ENCODE assay signal across 8 cellular contexts in the genomic region with DNA sequence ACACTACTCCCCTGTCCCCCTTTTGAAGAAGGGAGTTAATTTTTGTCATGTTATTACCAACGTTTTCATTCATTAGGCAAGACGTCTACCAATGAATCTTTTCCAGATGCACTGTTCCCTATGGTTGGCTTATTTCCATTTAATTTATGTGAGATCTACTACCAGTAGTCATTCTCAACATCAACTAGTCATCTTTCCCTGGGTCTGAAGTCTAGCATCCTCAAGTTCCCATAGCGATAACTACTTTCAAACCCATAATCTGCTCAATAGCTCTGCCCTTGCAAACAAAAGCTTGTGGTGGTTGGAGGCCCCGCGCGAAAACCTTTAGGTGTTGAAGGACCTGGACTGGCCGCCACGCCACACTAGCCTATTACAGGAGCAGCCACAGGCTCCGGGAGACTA. TPM values are rescaled to one million over a fixed set of nuclear protein-coding genes. Genes with fewer than 3 reads are reported as not detected.
DNase-seq lines count a peak whose midpoint lies in the region; ATAC-seq, FAIRE-seq and TF ChIP-seq lines count a peak whose summit lies in the region.

No MANE protein-coding gene starts in this region.

- H3K9me3 Mint-ChIP-seq in effector memory CD8-positive, alpha-beta T cell, result no peaks in the 10 kb centered on the region
- no peaks in the 10 kb centered on the region for H3K9me3 Mint-ChIP-seq in nephron

- peak overlapping the region; percentile 77 to 80 for H3K27ac Mint-ChIP-seq in effector memory CD8-positive, alpha-beta T cell
- peak overlapping the region; percentile 65 to 93 (median 72) for H3K27ac Mint-ChIP-seq in nephron

- ATAC-seq in Panc1 (no peak), omental fat pad (ENCODE audit: low FRiP score) (no peak), HG02885 (IDR thresholded peaks at IDR 0.05; ENCODE audit: poor library complexity, unreplicated experiment) (no peak)
- no peak for ATAC-seq in effector memory CD8-positive, alpha-beta T cell (replicated peaks)

- FAIRE-seq in GM19239 (lab: Jason Lieb, UNC), result peak; percentile 66

- CTCF ChIA-PET in Panc1 (lab: Charles Lee), result interaction anchor here (0.8 kb wide), 1 partner anchor 11 kb away, joined by 3 read pairs; no protein-coding TSS in a partner anchor

- peaks cover 4% of the 10 kb centered on the region; the same call in 1 of the 2 replicates for H3K36me3 ChIP-seq in Panc1 (ENCODE audit: control insufficient read depth, insufficient read depth, low read length)

- H3K9me3 ChIP-seq in Panc1 (ENCODE audit: control insufficient read depth, insufficient read depth, low read depth, low read length), result no peaks in the 10 kb centered on the region

- DNase-seq in AG10803 (ENCODE audit: low read depth) (peak; percentile 49), GM19239 (ENCODE audit: insufficient read length, low spot score) (no peak), Panc1 (ENCODE audit: low read depth, low spot score) (no peak), omental fat pad (ENCODE audit: low spot score) (no peak)
- DNase-seq in effector memory CD8-positive, alpha-beta T cell, result no peak
- DNase-seq in NK-92 treated with Interleukin-12 subunit alpha and Interleukin-12 subunit beta, amount 100 ng/mL, for 24 hours (lab: John Stamatoyannopoulos, UW), result no peak

- POLR2A ChIA-PET in Panc1 (lab: Charles Lee), result interaction anchor here (0.7 kb wide), 1 partner anchor 24 kb away, joined by 3 read pairs; no protein-coding TSS in a partner anchor

- H3K4me3 ChIP-seq in AG10803 (ENCODE audit: low read length) (peak overlapping the region; percentile 78), Panc1 (ENCODE audit: low read depth in 2 of 2, low read length in 2 of 2) (peak overlapping the region; percentile 84 to 88)

- peaks cover 22 to 29% of the 10 kb centered on the region in 2 donors for H3K4me1 Mint-ChIP-seq in effector memory CD8-positive, alpha-beta T cell (ENCODE audit: low read depth in 2 of 2)
- H3K4me1 Mint-ChIP-seq in nephron, result peaks cover 26% of the 10 kb centered on the region

- no TSS peak for BruUV-seq in Panc1 (replicated peaks; lab: Mats Ljungman, UMichigan)

- in situ Hi-C loops in Panc1 (cut with HindIII; ENCODE audit: low pct_unique_long_range_greater_than_20kb, low sequenced_read_pairs), result no loop called here

- no peaks in the 10 kb centered on the region for H3K27me3 ChIP-seq in Panc1 (ENCODE audit: control insufficient read depth, insufficient read depth, low read length)

- no peaks in the 10 kb centered on the region for H3K27me3 Mint-ChIP-seq in effector memory CD8-positive, alpha-beta T cell
- no peaks in the 10 kb centered on the region for H3K27me3 Mint-ChIP-seq in nephron (ENCODE audit: low read depth)

- TF ChIP-seq CTCF in AG10803 (conservative IDR thresholded peaks at IDR 0.05; ENCODE audit: low read length) (no peak), Panc1 (IDR thresholded peaks at IDR 0.05) (no peak), nephron (IDR thresholded peaks at IDR 0.05; ENCODE audit: unreplicated experiment in 3 of 3) (no peak), omental fat pad (IDR thresholded peaks at IDR 0.05) (no peak)

- peaks cover 19% of the 10 kb centered on the region for H3K36me3 Mint-ChIP-seq in effector memory CD8-positive, alpha-beta T cell (ENCODE audit: insufficient read depth)
- peaks cover 4% of the 10 kb centered on the region for H3K36me3 Mint-ChIP-seq in nephron (ENCODE audit: low read depth)

- intact Hi-C loops in Panc1 (cut with micrococcal nuclease; ENCODE audit: unreplicated experiment), result loop anchor here (10.0 kb wide), 1 partner anchor 480 kb away; no protein-coding TSS in a partner anchor

- H3K4me1 ChIP-seq in Panc1 (ENCODE audit: control insufficient read depth, insufficient read depth, low read length), result no peaks in the 10 kb centered on the region; the same call in 1 of the 2 replicates

- H3K27ac ChIP-seq in Panc1 (ENCODE audit: low read length), result peak overlapping the region; percentile 89

- peak overlapping the region; percentile 86 to 87 for H3K4me3 Mint-ChIP-seq in effector memory CD8-positive, alpha-beta T cell
- peak overlapping the region; percentile 92 to 97 (median 97) for H3K4me3 Mint-ChIP-seq in nephron

RNA-seq across cellular contexts. Expression of a gene that starts 0.8 kb away (rescaled TPM):
- total RNA-seq in Panc1 (2021; ENCODE audit: unreplicated experiment) (38.3 TPM), omental fat pad (10 to 100 TPM in 1 of 4 donors, 1 to 10 TPM in 3; 2.8 to 22.1 (median 5.5) TPM)
- 27.2 TPM for polyA plus RNA-seq in Panc1 (2012; ENCODE audit: insufficient read length)

RNA-seq across cellular contexts. Expression of a gene that starts 1.5 kb away (rescaled TPM):
- total RNA-seq in Panc1 (2021; ENCODE audit: unreplicated experiment) (135 TPM), omental fat pad (10 to 100 TPM; 23.2 to 59.1 (median 29.0) TPM)
- polyA plus RNA-seq in Panc1 (2012; ENCODE audit: insufficient read length), result 48.6 TPM

RNA-seq across cellular contexts. Expression of a gene that starts 32.8 kb away (rescaled TPM):
- total RNA-seq in Panc1 (2021; ENCODE audit: unreplicated experiment), result 82.4 TPM
- 47.3 TPM for polyA plus RNA-seq in Panc1 (2012; ENCODE audit: insufficient read length)
- 10 to 100 TPM; 54.2 to 91.6 (median 63.6) TPM for total RNA-seq in omental fat pad

RNA-seq across cellular contexts. Expression of a gene that starts 47.3 kb away (rescaled TPM):
- 5.4 TPM for total RNA-seq in Panc1 (2021; ENCODE audit: unreplicated experiment)
- 2.4 TPM for polyA plus RNA-seq in Panc1 (2012; ENCODE audit: insufficient read length)
- total RNA-seq in omental fat pad, result 10 to 100 TPM in 1 of 4 donors, 1 to 10 TPM in 3; 6.7 to 12.5 (median 7.8) TPM
